14 cellular contexts compared by ENCODE assay signal in genomic region chr4:152209772-152210493, GRCh38.
DNase-seq lines count a peak whose midpoint lies in the region; ATAC-seq and TF ChIP-seq lines count a peak whose summit lies in the region.
"Had no signal": no experiment of that assay in that cellular context is flagged by ENCODE, and none has a peak within 500 bp of the region (broad histone marks: within the 10 kb centered on the region; RNA-seq: fewer than 3 reads in every experiment).

No MANE protein-coding gene starts in this region.

- no peak for TF ChIP-seq EP300 in stomach (IDR thresholded peaks at IDR 0.05)

- WGBS in stomach, 5 donors: 68 to 81% (median 76%) methylated on average over 4 of the region's 4 CpGs
- 67% methylated on average over 4 of the region's 4 CpGs for WGBS in right lobe of liver (ENCODE audit: insufficient coverage, low coverage, low lambda C conversion rate, missing lambda C conversion rate)

- intact Hi-C loops in stomach (cut with DNase I; ENCODE audit: low total_unique reads): no loop called here
- intact Hi-C loops in CD14-positive monocyte (cut with micrococcal nuclease): no loop called here
- intact Hi-C loops in right lobe of liver (cut with DNase I): no loop called here

- H3K27ac Mint-ChIP-seq in natural killer cell treated with Interleukin-12 subunit alpha and Interleukin-12 subunit beta and Interleukin-15 and Interleukin-18, amount 100 ng/mL, for 72 hours: no peak overlapping the region
- no peak overlapping the region for H3K27ac Mint-ChIP-seq in CD14-positive monocyte
- H3K27ac Mint-ChIP-seq: activated CD4-positive, alpha-beta T cell treated with anti-CD3 and anti-CD28 coated beads for 36 hours; CD4-positive, CD25-positive, alpha-beta regulatory T cell; T-helper 1 cell treated with Interleukin-12 subunit alpha and Interleukin-12 subunit beta and Interleukin-4 antibody, amounts not matched to agents 30 μg/mL and 1 μg/mL, for 36 hours had no signal

- no peak for TF ChIP-seq CTCF in stomach (IDR thresholded peaks at IDR 0.05)
- no peak for TF ChIP-seq CTCF in CD14-positive monocyte (IDR thresholded peaks at IDR 0.05)
- no peak for TF ChIP-seq CTCF in right lobe of liver (IDR thresholded peaks at IDR 0.05)

- H3K27me3 ChIP-seq in stomach (no peaks in the 10 kb centered on the region), right lobe of liver (no peaks in the 10 kb centered on the region)

- H3K9me3 ChIP-seq in stomach (peaks cover 0 to 7% (median 4%) of the 10 kb centered on the region in 4 donors), right lobe of liver (no peaks in the 10 kb centered on the region)
- H3K9me3 ChIP-seq: thoracic aorta had no signal

- H3K4me1 ChIP-seq in stomach (no peaks in the 10 kb centered on the region), right lobe of liver (no peaks in the 10 kb centered on the region)

- no peaks in the 10 kb centered on the region for H3K4me1 Mint-ChIP-seq in natural killer cell treated with Interleukin-12 subunit alpha and Interleukin-12 subunit beta and Interleukin-15 and Interleukin-18, amount 100 ng/mL, for 72 hours (ENCODE audit: low read depth in 2 of 2)
- no peaks in the 10 kb centered on the region for H3K4me1 Mint-ChIP-seq in CD14-positive monocyte
- H3K4me1 Mint-ChIP-seq: activated CD4-positive, alpha-beta T cell treated with anti-CD3 and anti-CD28 coated beads for 36 hours had no signal

- no peaks in the 10 kb centered on the region for H3K36me3 ChIP-seq in stomach
- H3K36me3 ChIP-seq in right lobe of liver: no peaks in the 10 kb centered on the region
- H3K36me3 ChIP-seq: thoracic aorta had no signal

- no peaks in the 10 kb centered on the region for H3K9me3 Mint-ChIP-seq in natural killer cell treated with Interleukin-12 subunit alpha and Interleukin-12 subunit beta and Interleukin-15 and Interleukin-18, amount 100 ng/mL, for 72 hours
- peaks cover 3 to 11% (median 5%) of the 10 kb centered on the region in 7 donors for H3K9me3 Mint-ChIP-seq in CD14-positive monocyte

- peaks cover 22 to 36% of the 10 kb centered on the region in 2 donors for H3K27me3 Mint-ChIP-seq in natural killer cell treated with Interleukin-12 subunit alpha and Interleukin-12 subunit beta and Interleukin-15 and Interleukin-18, amount 100 ng/mL, for 72 hours
- H3K27me3 Mint-ChIP-seq in CD14-positive monocyte (ENCODE audit: low read depth in 3 of 3): peaks cover 5 to 11% (median 7%) of the 10 kb centered on the region in 3 donors
- H3K27me3 Mint-ChIP-seq: activated CD4-positive, alpha-beta T cell treated with anti-CD3 and anti-CD28 coated beads for 36 hours had no signal

- H3K27ac ChIP-seq in stomach (no peak overlapping the region), right lobe of liver (no peak overlapping the region)
- H3K27ac ChIP-seq: thoracic aorta had no signal

- DNase-seq in stomach (no peak), CD14-positive monocyte (ENCODE audit: low spot score) (no peak), right lobe of liver (no peak)
- DNase-seq in natural killer cell treated with Interleukin-12 subunit alpha and Interleukin-12 subunit beta and Interleukin-15 and Interleukin-18, amount 100 ng/mL, for 72 hours (ENCODE audit: low spot score): no peak
- DNase-seq: activated CD4-positive, alpha-beta T cell treated with anti-CD3 and anti-CD28 coated beads for 36 hours; CD4-positive, CD25-positive, alpha-beta regulatory T cell; midbrain; NCI-H1092 treated with DMSO at 0.1 percent for 48 hours; NCI-H446 had no signal

- peak; percentile 86 for ATAC-seq in GM19372 (IDR thresholded peaks at IDR 0.05; ENCODE audit: low read depth, unreplicated experiment)
- peak; percentile 87 for ATAC-seq in HG02759 (IDR thresholded peaks at IDR 0.05; ENCODE audit: unreplicated experiment)
- peak; percentile 72 for ATAC-seq in HG03469 (IDR thresholded peaks at IDR 0.05; ENCODE audit: unreplicated experiment)
- ATAC-seq in natural killer cell treated with Interleukin-12 subunit alpha and Interleukin-12 subunit beta and Interleukin-15 and Interleukin-18, amount 100 ng/mL, for 72 hours: no peak
- ATAC-seq in right lobe of liver: no peak
- ATAC-seq: activated CD4-positive, alpha-beta T cell treated with anti-CD3 and anti-CD28 coated beads for 36 hours had no signal

- H3K4me3 ChIP-seq in stomach (no peak overlapping the region), right lobe of liver (no peak overlapping the region)
- H3K4me3 ChIP-seq: thoracic aorta had no signal

- peaks cover 8% of the 10 kb centered on the region for H3K36me3 Mint-ChIP-seq in natural killer cell treated with Interleukin-12 subunit alpha and Interleukin-12 subunit beta and Interleukin-15 and Interleukin-18, amount 100 ng/mL, for 72 hours
- no peaks in the 10 kb centered on the region for H3K36me3 Mint-ChIP-seq in CD14-positive monocyte
- H3K36me3 Mint-ChIP-seq: CD4-positive, CD25-positive, alpha-beta regulatory T cell had no signal

- TF ChIP-seq POLR2A in stomach (IDR thresholded peaks at IDR 0.05): no peak
- no peak for TF ChIP-seq POLR2A in right lobe of liver (IDR thresholded peaks at IDR 0.05)

- H3K4me3 Mint-ChIP-seq in natural killer cell treated with Interleukin-12 subunit alpha and Interleukin-12 subunit beta and Interleukin-15 and Interleukin-18, amount 100 ng/mL, for 72 hours: no peak overlapping the region
- no peak overlapping the region for H3K4me3 Mint-ChIP-seq in CD14-positive monocyte
- H3K4me3 Mint-ChIP-seq: activated CD4-positive, alpha-beta T cell treated with anti-CD3 and anti-CD28 coated beads for 36 hours; CD4-positive, CD25-positive, alpha-beta regulatory T cell; T-helper 1 cell treated with Interleukin-12 subunit alpha and Interleukin-12 subunit beta and Interleukin-4 antibody, amounts not matched to agents 30 μg/mL and 1 μg/mL, for 36 hours had no signal

Comparison
In these comparisons a context has a peak if more than half of its experiments do, and no peak if none do; other contexts are left out.
1. ATAC-seq: peak in GM19372 (single experiment), HG02759 (single experiment) and HG03469 (single experiment); none in natural killer cell treated with Interleukin-12 subunit alpha and Interleukin-12 subunit beta and Interleukin-15 and Interleukin-18, amount 100 ng/mL, for 72 hours (0 of 2) and right lobe of liver (0 of 4).